In the genomic region with DNA sequence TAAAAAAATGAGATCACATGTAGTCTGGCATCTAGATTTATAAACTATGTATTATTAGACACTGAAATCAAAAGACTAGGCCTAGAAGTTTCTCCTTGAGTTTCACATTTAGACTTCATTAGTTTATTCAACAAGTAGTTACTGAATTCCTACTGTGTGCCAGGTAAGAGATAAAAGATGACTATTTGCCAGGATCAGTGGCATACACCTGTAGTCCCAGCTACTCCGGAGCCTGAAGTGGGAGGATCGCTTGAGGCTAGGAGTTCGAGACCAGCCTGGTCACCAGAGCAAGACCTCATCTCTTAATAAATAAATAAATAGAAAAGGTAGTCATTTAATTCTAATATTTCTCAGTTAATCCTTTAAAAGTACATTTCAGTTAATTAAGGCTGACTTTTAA, we compare ENCODE assay signal across 13 cellular contexts. TPM values are rescaled to one million over a fixed set of nuclear protein-coding genes. Genes with fewer than 3 reads are reported as not detected.
DNase-seq lines count a peak whose midpoint lies in the region; ATAC-seq, FAIRE-seq and TF ChIP-seq lines count a peak whose summit lies in the region.
"Had no signal": no experiment of that assay in that cellular context is flagged by ENCODE, and none has a peak within 500 bp of the region (broad histone marks: within the 10 kb centered on the region; RNA-seq: fewer than 3 reads in every experiment).

No MANE protein-coding gene starts in this region.

- intact Hi-C loops in OCI-LY7 (cut with micrococcal nuclease; ENCODE audit: unreplicated experiment), result loop anchor here (5.0 to 10.0 kb wide), 4 partner anchors 120 to 1535 kb away; a partner anchor contains a TSS
- intact Hi-C loops in pancreas (cut with DNase I), result no loop called here

- H3K79me2 ChIP-seq in OCI-LY7 (ENCODE audit: insufficient read depth, low read depth, low read length) (peaks cover 43% of the 10 kb centered on the region), fibroblast of lung (ENCODE audit: control insufficient read depth, insufficient read depth, low read length) (peaks cover 51% of the 10 kb centered on the region)

- H3K4me2 ChIP-seq in OCI-LY7 (ENCODE audit: low read length) (peak overlapping the region; percentile 95), fibroblast of lung (ENCODE audit: extremely low read depth, insufficient read depth, low read length) (peak overlapping the region; percentile 64)

- H3K4me3 ChIP-seq in OCI-LY7 (ENCODE audit: low read depth, low read length, poor library complexity, severe bottlenecking) (peak overlapping the region; percentile 93), fibroblast of lung (replicated peaks in 1 of 4; ENCODE audit: control extremely low read depth in 1 of 4, insufficient read depth in 1 of 4, low read depth in 3 of 4, low read length in 4 of 4) (peak overlapping the region in 3 of 4 experiments; percentile 78 to 98 (median 89)), pancreas (no peak overlapping the region)

- BruUV-seq in OCI-LY7 (replicated peaks; lab: Mats Ljungman, UMichigan), result no TSS peak

- peaks cover 35% of the 10 kb centered on the region for H3K4me1 Mint-ChIP-seq in activated T-cell treated with anti-CD3 and anti-CD28 coated beads, Interleukin-2, amount 50 U/mL, for 4 hours (ENCODE audit: low read depth)
- peaks cover 28% of the 10 kb centered on the region for H3K4me1 Mint-ChIP-seq in stimulated activated effector memory CD8-positive, alpha-beta T cell treated with anti-CD3 and anti-CD28 coated beads, Interleukin-12 subunit alpha, Interleukin-12 subunit beta, amount 100 ng/mL, for 72 hours

- no peak for TF ChIP-seq CTCF in OCI-LY7 (conservative IDR thresholded peaks at IDR 0.05; ENCODE audit: low read length)
- no peak for TF ChIP-seq CTCF in fibroblast of lung (conservative IDR thresholded peaks at IDR 0.05 in 1 of 2, IDR thresholded peaks at IDR 0.05 in 1 of 2; ENCODE audit: low read depth in 1 of 2, low read length in 2 of 2)
- TF ChIP-seq CTCF in pancreas (IDR thresholded peaks at IDR 0.05), result no peak

- POLR2A ChIA-PET in OCI-LY7 (lab: Charles Lee), result no interaction called here

- H3K9me3 ChIP-seq in OCI-LY7 (ENCODE audit: low read length) (no peaks in the 10 kb centered on the region), fibroblast of lung (ENCODE audit: control insufficient read depth, insufficient read depth, low read depth, low read length) (no peaks in the 10 kb centered on the region), pancreas (no peaks in the 10 kb centered on the region)

- FAIRE-seq in pancreas (lab: Jason Lieb, UNC) (no peak), GM12891 (lab: Jason Lieb, UNC) (no peak)
- FAIRE-seq: islet of Langerhans had no signal

- DNase-seq in activated T-cell treated with anti-CD3 and anti-CD28 coated beads, Interleukin-2, amount 50 U/mL, for 4 hours, result no peak
- no peak for DNase-seq in activated T-cell treated with anti-CD3 and anti-CD28 coated beads, Interleukin-2, amount 50 U/mL, for 48 hours
- DNase-seq in OCI-LY7 (ENCODE audit: low spot score), result no peak
- DNase-seq in fibroblast of lung (ENCODE audit: low read depth in 2 of 2), result no peak
- peak in 1 of 2 donors; percentile 40 for DNase-seq in stimulated activated effector memory CD8-positive, alpha-beta T cell treated with anti-CD3 and anti-CD28 coated beads, Interleukin-12 subunit alpha, Interleukin-12 subunit beta, amount 100 ng/mL, for 72 hours (ENCODE audit: low spot score in 2 of 2)
- DNase-seq in pancreas, result no peak
- no peak for DNase-seq in GM12891 (ENCODE audit: insufficient read length, low spot score)
- DNase-seq: ACHN; activated naive CD8-positive, alpha-beta T cell treated with anti-CD3 and anti-CD28 coated beads, Interleukin-2, amount 10 ng/mL, durations not matched to agents 7 days and 5 days; cortex of kidney; NCI-H2081 had no signal

- H3K4me3 Mint-ChIP-seq in activated T-cell treated with anti-CD3 and anti-CD28 coated beads, Interleukin-2, amount 50 U/mL, for 4 hours, result peak overlapping the region; percentile 42
- peak overlapping the region; percentile 97 for H3K4me3 Mint-ChIP-seq in stimulated activated effector memory CD8-positive, alpha-beta T cell treated with anti-CD3 and anti-CD28 coated beads, Interleukin-12 subunit alpha, Interleukin-12 subunit beta, amount 100 ng/mL, for 72 hours

- H3K36me3 ChIP-seq in OCI-LY7 (ENCODE audit: insufficient read depth, low read length) (peaks cover 30% of the 10 kb centered on the region), fibroblast of lung (ENCODE audit: control insufficient read depth, insufficient read depth, low read length) (peaks cover 3% of the 10 kb centered on the region), pancreas (peaks cover 0 to 6% (median 0%) of the 10 kb centered on the region in 3 donors)

- H3K9me2 ChIP-seq in OCI-LY7 (ENCODE audit: insufficient read depth, low read length), result no peaks in the 10 kb centered on the region

- H3K4me1 ChIP-seq in OCI-LY7 (ENCODE audit: insufficient read depth, low read length, poor library complexity, severe bottlenecking) (peaks cover 19% of the 10 kb centered on the region), fibroblast of lung (ENCODE audit: control insufficient read depth, extremely low read depth, insufficient read depth, low read length) (no peaks in the 10 kb centered on the region), pancreas (peaks cover 3 to 27% (median 23%) of the 10 kb centered on the region in 3 donors)

- H3K27ac Mint-ChIP-seq in stimulated activated effector memory CD8-positive, alpha-beta T cell treated with anti-CD3 and anti-CD28 coated beads, Interleukin-12 subunit alpha, Interleukin-12 subunit beta, amount 100 ng/mL, for 72 hours, result no peak overlapping the region

- H3K36me3 Mint-ChIP-seq in activated T-cell treated with anti-CD3 and anti-CD28 coated beads, Interleukin-2, amount 50 U/mL, for 4 hours (ENCODE audit: insufficient read depth), result peaks cover 24% of the 10 kb centered on the region
- peaks cover 51% of the 10 kb centered on the region for H3K36me3 Mint-ChIP-seq in stimulated activated effector memory CD8-positive, alpha-beta T cell treated with anti-CD3 and anti-CD28 coated beads, Interleukin-12 subunit alpha, Interleukin-12 subunit beta, amount 100 ng/mL, for 72 hours

- H4K20me1 ChIP-seq in OCI-LY7 (ENCODE audit: insufficient read depth, low read length), result no peaks in the 10 kb centered on the region; the same call in 1 of the 2 replicates
- H4K20me1 ChIP-seq in fibroblast of lung (ENCODE audit: control insufficient read depth, extremely low read depth, insufficient read depth, low read length), result no peaks in the 10 kb centered on the region

- ATAC-seq in activated T-cell treated with anti-CD3 and anti-CD28 coated beads, Interleukin-2, amount 50 U/mL, for 4 hours, result no peak
- ATAC-seq in stimulated activated effector memory CD8-positive, alpha-beta T cell treated with anti-CD3 and anti-CD28 coated beads, Interleukin-12 subunit alpha, Interleukin-12 subunit beta, amount 100 ng/mL, for 72 hours, result no peak
- no peak for ATAC-seq in pancreas
- ATAC-seq in GM21723 (IDR thresholded peaks at IDR 0.05; ENCODE audit: unreplicated experiment), result no peak

- 63 to 76% methylated on average over 3 of the region's 3 CpGs for WGBS in pancreas, 2 donors

- H2AFZ ChIP-seq in OCI-LY7 (ENCODE audit: low read length) (no peak overlapping the region), fibroblast of lung (ENCODE audit: low read length) (no peak overlapping the region)

- CTCF ChIA-PET in OCI-LY7 (lab: Charles Lee; ENCODE audit: unreplicated experiment), result no interaction called here

- H3K9ac ChIP-seq in fibroblast of lung (ENCODE audit: insufficient read depth, low read length), result no peak overlapping the region

- H3K27me3 ChIP-seq in fibroblast of lung (ENCODE audit: control insufficient read depth, insufficient read depth, low read length) (no peaks in the 10 kb centered on the region), pancreas (no peaks in the 10 kb centered on the region)

- H3K9me3 Mint-ChIP-seq in activated T-cell treated with anti-CD3 and anti-CD28 coated beads, Interleukin-2, amount 50 U/mL, for 4 hours, result no peaks in the 10 kb centered on the region
- no peaks in the 10 kb centered on the region for H3K9me3 Mint-ChIP-seq in stimulated activated effector memory CD8-positive, alpha-beta T cell treated with anti-CD3 and anti-CD28 coated beads, Interleukin-12 subunit alpha, Interleukin-12 subunit beta, amount 100 ng/mL, for 72 hours
- H3K9me3 Mint-ChIP-seq: activated naive CD8-positive, alpha-beta T cell treated with anti-CD3 and anti-CD28 coated beads, Interleukin-2, amount 10 ng/mL, durations not matched to agents 7 days and 5 days had no signal

- no peaks in the 10 kb centered on the region for H3K27me3 Mint-ChIP-seq in activated T-cell treated with anti-CD3 and anti-CD28 coated beads, Interleukin-2, amount 50 U/mL, for 4 hours (ENCODE audit: low read depth)
- H3K27me3 Mint-ChIP-seq: activated naive CD8-positive, alpha-beta T cell treated with anti-CD3 and anti-CD28 coated beads, Interleukin-2, amount 10 ng/mL, durations not matched to agents 7 days and 5 days had no signal

- no peak for TF ChIP-seq POLR2A in GM12891 (IDR thresholded peaks at IDR 0.05; ENCODE audit: low read depth, low read length)

- H3K27ac ChIP-seq in OCI-LY7 (ENCODE audit: low read depth, low read length, poor library complexity, severe bottlenecking), result no peak overlapping the region
- H3K27ac ChIP-seq in fibroblast of lung (ENCODE audit: insufficient read depth, low read length), result no peak overlapping the region
- no peak overlapping the region for H3K27ac ChIP-seq in pancreas

TF ChIP-seq in GM12891, 5 proteins besides CTCF, POLR2A, EP300 and RAD21:
- TF ChIP-seq POU2F2 (IDR thresholded peaks at IDR 0.05; ENCODE audit: low read depth, low read length), result no peak
- TF ChIP-seq POLR2AphosphoS5 (IDR thresholded peaks at IDR 0.05; ENCODE audit: low read depth, low read length), result no peak
- TF ChIP-seq TAF1 (IDR thresholded peaks at IDR 0.05; ENCODE audit: low read depth, low read length), result no peak
- TF ChIP-seq SPI1 (IDR thresholded peaks at IDR 0.05; ENCODE audit: low read depth, low read length), result no peak
- no peak for TF ChIP-seq PAX5 (IDR thresholded peaks at IDR 0.05; ENCODE audit: insufficient read depth, low read length, severe bottlenecking)
TF ChIP-seq in GM12891: peak in this region for 0.

RNA-seq across cellular contexts. Expression of a gene that starts 2.1 kb away (rescaled TPM):
- total RNA-seq in activated T-cell treated with anti-CD3 and anti-CD28 coated beads, Interleukin-2, amount 50 U/mL, for 4 hours, result 100 to 1,000 TPM in 1 of 3 donors, 10 to 100 TPM in 2; 82.7 to 103 (median 91.2) TPM
- total RNA-seq in OCI-LY7 (2014; rRNA removed; shearing (Covaris generic)), result 33.2 and 35.7 TPM in 2 replicates
- total RNA-seq in OCI-LY7 (2022) (53.7 and 55.6 TPM in 2 replicates), fibroblast of lung (16.2 and 19.0 TPM in 2 replicates), pancreas (10 to 100 TPM; 10.2 to 25.3 (median 19.0) TPM)
- polyA plus RNA-seq in fibroblast of lung (243 and 312 TPM in 2 replicates), pancreas (10 to 100 TPM in 1 of 2 donors, 1 to 10 TPM in 1; 8.9 to 11.0 TPM)
- polyA plus RNA-seq in fibroblast of lung (2012), result 159 and 173 TPM in 2 replicates
- polyA minus RNA-seq in fibroblast of lung (ENCODE audit: low replicate concordance), result 46.4 and 47.8 TPM in 2 replicates
- 60.8 TPM for polyA plus RNA-seq in GM12891 (2012; ENCODE audit: low read depth, missing spikeins)

Comparison
In these comparisons a context has a peak if more than half of its experiments do, and no peak if none do; other contexts are left out.
1. H3K4me3 ChIP-seq: peak in OCI-LY7 (single experiment) and fibroblast of lung (3 of 4); none in pancreas (0 of 4).